ENCODE assay signal across 1 cellular context in the genomic region with DNA sequence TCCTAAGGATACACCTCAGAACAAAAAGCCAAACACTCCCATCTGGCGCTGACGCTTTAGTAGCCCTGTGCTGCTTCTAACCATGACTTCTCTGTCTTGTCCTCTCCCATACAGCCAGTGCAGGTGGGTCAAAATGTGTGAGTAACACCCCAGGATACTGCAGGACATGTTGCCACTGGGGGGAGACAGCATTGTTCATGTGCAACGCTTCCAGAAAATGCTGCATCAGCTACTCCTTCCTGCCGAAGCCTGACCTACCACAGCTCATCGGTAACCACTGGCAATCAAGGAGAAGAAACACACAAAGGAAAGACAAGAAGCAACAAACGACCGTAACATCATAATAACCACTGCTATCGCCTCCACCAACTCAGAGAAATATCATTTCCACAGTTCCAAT.
TF ChIP-seq lines count a peak whose summit lies in the region.

No MANE protein-coding gene starts in this region.

TF ChIP-seq in K562, 482 proteins besides CTCF, POLR2A, EP300 and RAD21 (continued from another document):
- TF ChIP-seq SAFB (IDR thresholded peaks at IDR 0.05; ENCODE audit: borderline replicate concordance, low read depth, low read length) (no peak), ARID2 (IDR thresholded peaks at IDR 0.05) (no peak), PPARD (CRISPR knock-in tag; IDR thresholded peaks at IDR 0.05) (no peak), ZFP36 (IDR thresholded peaks at IDR 0.05; ENCODE audit: low read depth, low read length, partially characterized antibody) (no peak), TFAM (CRISPR knock-in tag; conservative IDR thresholded peaks at IDR 0.05) (no peak), NR1H2 (CRISPR knock-in tag; IDR thresholded peaks at IDR 0.05) (no peak), ZNF354B (CRISPR knock-in tag; IDR thresholded peaks at IDR 0.05) (no peak), U2AF2 (optimal IDR thresholded peaks at IDR 0.05; ENCODE audit: low read depth, low read length) (no peak), CCAR2 (IDR thresholded peaks at IDR 0.05; ENCODE audit: low read depth, low read length) (no peak), CHCHD3 (CRISPR knock-in tag; IDR thresholded peaks at IDR 0.05) (no peak), FOSL1 (tag; conservative IDR thresholded peaks at IDR 0.05) (no peak), FOXK1 (CRISPR knock-in tag; IDR thresholded peaks at IDR 0.05; ENCODE audit: borderline replicate concordance) (no peak)
- TF ChIP-seq, protein P1, sequence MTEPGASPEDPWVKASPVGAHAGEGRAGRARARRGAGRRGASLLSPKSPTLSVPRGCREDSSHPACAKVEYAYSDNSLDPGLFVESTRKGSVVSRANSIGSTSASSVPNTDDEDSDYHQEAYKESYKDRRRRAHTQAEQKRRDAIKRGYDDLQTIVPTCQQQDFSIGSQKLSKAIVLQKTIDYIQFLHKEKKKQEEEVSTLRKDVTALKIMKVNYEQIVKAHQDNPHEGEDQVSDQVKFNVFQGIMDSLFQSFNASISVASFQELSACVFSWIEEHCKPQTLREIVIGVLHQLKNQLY (CRISPR knock-in tag; conservative IDR thresholded peaks at IDR 0.05) = no peak
- TF ChIP-seq, protein P2, sequence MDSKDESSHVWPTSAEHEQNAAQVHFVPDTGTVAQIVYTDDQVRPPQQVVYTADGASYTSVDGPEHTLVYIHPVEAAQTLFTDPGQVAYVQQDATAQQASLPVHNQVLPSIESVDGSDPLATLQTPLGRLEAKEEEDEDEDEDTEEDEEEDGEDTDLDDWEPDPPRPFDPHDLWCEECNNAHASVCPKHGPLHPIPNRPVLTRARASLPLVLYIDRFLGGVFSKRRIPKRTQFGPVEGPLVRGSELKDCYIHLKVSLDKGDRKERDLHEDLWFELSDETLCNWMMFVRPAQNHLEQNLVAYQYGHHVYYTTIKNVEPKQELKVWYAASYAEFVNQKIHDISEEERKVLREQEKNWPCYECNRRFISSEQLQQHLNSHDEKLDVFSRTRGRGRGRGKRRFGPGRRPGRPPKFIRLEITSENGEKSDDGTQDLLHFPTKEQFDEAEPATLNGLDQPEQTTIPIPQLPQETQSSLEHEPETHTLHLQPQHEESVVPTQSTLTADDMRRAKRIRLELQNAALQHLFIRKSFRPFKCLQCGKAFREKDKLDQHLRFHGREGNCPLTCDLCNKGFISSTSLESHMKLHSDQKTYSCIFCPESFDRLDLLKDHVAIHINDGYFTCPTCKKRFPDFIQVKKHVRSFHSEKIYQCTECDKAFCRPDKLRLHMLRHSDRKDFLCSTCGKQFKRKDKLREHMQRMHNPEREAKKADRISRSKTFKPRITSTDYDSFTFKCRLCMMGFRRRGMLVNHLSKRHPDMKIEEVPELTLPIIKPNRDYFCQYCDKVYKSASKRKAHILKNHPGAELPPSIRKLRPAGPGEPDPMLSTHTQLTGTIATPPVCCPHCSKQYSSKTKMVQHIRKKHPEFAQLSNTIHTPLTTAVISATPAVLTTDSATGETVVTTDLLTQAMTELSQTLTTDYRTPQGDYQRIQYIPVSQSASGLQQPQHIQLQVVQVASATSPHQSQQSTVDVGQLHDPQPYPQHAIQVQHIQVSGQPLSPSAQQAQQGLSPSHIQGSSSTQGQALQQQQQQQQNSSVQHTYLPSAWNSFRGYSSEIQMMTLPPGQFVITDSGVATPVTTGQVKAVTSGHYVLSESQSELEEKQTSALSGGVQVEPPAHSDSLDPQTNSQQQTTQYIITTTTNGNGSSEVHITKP (IDR thresholded peaks at IDR 0.05; ENCODE audit: partially characterized antibody) = no peak
